1 cellular context compared by ENCODE assay signal in the genomic region with DNA sequence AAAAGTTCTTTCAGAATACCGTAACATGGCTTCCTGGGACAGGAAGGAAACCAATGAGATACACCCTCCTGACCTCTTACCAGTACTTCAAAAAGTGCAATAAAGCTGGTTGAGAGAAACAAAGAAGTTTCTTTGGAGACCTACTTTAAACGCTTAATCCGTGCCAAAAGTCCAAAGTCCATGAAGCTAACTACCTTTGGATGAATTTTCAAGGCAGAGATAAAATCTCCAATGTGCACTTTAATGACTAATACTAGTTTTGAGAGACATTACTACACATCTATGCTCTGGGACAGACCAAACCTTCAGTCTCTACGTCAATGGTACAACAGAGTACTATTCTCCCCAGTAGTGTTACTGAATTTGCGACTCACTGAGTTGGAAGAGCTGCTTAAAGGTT.
TF ChIP-seq lines count a peak whose summit lies in the region.

No MANE protein-coding gene starts in this region.

TF ChIP-seq in endothelial cell of umbilical vein, 7 proteins besides CTCF, POLR2A, EP300 and RAD21:
- TF ChIP-seq FOS (IDR thresholded peaks at IDR 0.05; ENCODE audit: borderline replicate concordance, insufficient read depth, low read length): no peak
- peak; percentile 66 for TF ChIP-seq GATA2 (IDR thresholded peaks at IDR 0.05; ENCODE audit: insufficient read depth, insufficient read length, low read depth, low read length)
